Comparison of ENCODE assay signal across 1 cellular context in the genomic region with DNA sequence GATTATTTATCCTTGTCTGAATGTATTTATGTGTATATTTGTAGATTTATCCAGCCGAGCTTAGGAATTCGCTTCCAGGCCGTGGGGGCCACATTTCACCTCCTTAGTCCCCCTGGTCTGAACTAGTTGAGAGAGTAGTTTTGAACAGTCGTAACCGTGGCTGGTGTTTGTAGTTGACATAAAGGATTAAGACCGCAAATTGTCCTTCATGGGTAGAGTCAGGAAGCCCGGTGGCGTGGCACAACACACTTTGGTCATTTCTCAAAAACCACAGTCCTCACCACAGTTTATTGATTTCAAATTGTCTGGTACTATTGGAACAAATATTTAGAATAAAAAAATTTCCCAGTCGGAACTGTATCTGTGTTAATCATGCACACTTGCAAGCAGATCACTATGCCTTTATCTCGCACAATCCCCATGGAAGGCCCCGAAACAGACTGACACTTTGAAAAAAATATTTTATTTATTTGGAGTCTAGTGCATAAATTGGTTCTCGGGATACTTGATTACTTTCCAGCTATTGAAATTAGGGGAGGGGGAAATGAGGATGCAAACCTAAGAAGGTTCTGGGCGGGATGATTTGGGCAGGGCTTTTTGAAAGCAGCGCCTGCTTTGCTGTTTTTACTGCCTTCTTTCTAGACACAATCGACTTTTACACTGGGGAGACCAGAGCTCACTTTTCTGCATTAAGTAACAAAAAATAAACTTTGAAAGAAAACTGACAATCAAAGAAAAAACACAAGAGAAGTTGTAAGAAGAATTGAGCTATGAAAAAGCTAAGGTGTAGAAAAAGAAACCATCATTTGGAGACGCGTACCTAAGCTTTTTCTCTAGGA.
A peak's percentile ranks its signal among the peaks of the same experiment; 100 is the strongest.
TF ChIP-seq lines count a peak whose summit lies in the region.

No MANE protein-coding gene starts in this region.

TF ChIP-seq in HepG2, 621 proteins besides CTCF, POLR2A, EP300 and RAD21 (continued from another document and continues in another):
- TF ChIP-seq, protein P1, sequence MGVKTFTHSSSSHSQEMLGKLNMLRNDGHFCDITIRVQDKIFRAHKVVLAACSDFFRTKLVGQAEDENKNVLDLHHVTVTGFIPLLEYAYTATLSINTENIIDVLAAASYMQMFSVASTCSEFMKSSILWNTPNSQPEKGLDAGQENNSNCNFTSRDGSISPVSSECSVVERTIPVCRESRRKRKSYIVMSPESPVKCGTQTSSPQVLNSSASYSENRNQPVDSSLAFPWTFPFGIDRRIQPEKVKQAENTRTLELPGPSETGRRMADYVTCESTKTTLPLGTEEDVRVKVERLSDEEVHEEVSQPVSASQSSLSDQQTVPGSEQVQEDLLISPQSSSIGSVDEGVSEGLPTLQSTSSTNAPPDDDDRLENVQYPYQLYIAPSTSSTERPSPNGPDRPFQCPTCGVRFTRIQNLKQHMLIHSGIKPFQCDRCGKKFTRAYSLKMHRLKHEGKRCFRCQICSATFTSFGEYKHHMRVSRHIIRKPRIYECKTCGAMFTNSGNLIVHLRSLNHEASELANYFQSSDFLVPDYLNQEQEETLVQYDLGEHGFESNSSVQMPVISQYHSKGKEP (CRISPR knock-in tag; IDR thresholded peaks at IDR 0.05) = no peak
- TF ChIP-seq ZNF672 (CRISPR knock-in tag; IDR thresholded peaks at IDR 0.05) (no peak), RARA (CRISPR knock-in tag; IDR thresholded peaks at IDR 0.05) (peak; percentile 45), ZFP1 (CRISPR knock-in tag; IDR thresholded peaks at IDR 0.05) (no peak), NFYB (CRISPR knock-in tag; IDR thresholded peaks at IDR 0.05) (no peak), ATF3 (CRISPR knock-in tag; IDR thresholded peaks at IDR 0.05) (no peak), MTA1 (CRISPR knock-in tag; IDR thresholded peaks at IDR 0.05; ENCODE audit: borderline replicate concordance) (no peak), ZMYM3 (CRISPR knock-in tag; IDR thresholded peaks at IDR 0.05) (no peak), ZNF841 (CRISPR knock-in tag; IDR thresholded peaks at IDR 0.05; ENCODE audit: borderline replicate concordance) (no peak), ZNF230 (CRISPR knock-in tag; IDR thresholded peaks at IDR 0.05) (no peak), ZNF83 (CRISPR knock-in tag; IDR thresholded peaks at IDR 0.05; ENCODE audit: borderline replicate concordance) (no peak), ZNF335 (CRISPR knock-in tag; IDR thresholded peaks at IDR 0.05) (no peak), TBX2 (CRISPR knock-in tag; IDR thresholded peaks at IDR 0.05; ENCODE audit: borderline replicate concordance) (peak; percentile 77), KDM6A (CRISPR knock-in tag; IDR thresholded peaks at IDR 0.05; ENCODE audit: low read depth) (no peak), ZNF619 (CRISPR knock-in tag; IDR thresholded peaks at IDR 0.05) (no peak), FOXC1 (CRISPR knock-in tag; IDR thresholded peaks at IDR 0.05; ENCODE audit: borderline replicate concordance) (no peak), HHEX (CRISPR knock-in tag; IDR thresholded peaks at IDR 0.05) (peak; percentile 62; the same call in 1 of the 2 replicates), ZNF24 (IDR thresholded peaks at IDR 0.05) (no peak), ZNF431 (CRISPR knock-in tag; IDR thresholded peaks at IDR 0.05; ENCODE audit: borderline replicate concordance, low read depth) (no peak), KMT2B (CRISPR knock-in tag; IDR thresholded peaks at IDR 0.05) (no peak), HNF4G (IDR thresholded peaks at IDR 0.05; ENCODE audit: borderline replicate concordance, low read depth, low read length) (no peak), HNF4G (CRISPR knock-in tag; IDR thresholded peaks at IDR 0.05; ENCODE audit: borderline replicate concordance, low read depth) (no peak), STAT6 (CRISPR knock-in tag; IDR thresholded peaks at IDR 0.05; ENCODE audit: borderline replicate concordance) (no peak), DNMT3B (CRISPR knock-in tag; conservative IDR thresholded peaks at IDR 0.05) (no peak), GATA4 (IDR thresholded peaks at IDR 0.05; ENCODE audit: borderline replicate concordance, low read depth) (peak; percentile 46; the same call in 1 of the 2 replicates)
- TF ChIP-seq, protein P2, sequence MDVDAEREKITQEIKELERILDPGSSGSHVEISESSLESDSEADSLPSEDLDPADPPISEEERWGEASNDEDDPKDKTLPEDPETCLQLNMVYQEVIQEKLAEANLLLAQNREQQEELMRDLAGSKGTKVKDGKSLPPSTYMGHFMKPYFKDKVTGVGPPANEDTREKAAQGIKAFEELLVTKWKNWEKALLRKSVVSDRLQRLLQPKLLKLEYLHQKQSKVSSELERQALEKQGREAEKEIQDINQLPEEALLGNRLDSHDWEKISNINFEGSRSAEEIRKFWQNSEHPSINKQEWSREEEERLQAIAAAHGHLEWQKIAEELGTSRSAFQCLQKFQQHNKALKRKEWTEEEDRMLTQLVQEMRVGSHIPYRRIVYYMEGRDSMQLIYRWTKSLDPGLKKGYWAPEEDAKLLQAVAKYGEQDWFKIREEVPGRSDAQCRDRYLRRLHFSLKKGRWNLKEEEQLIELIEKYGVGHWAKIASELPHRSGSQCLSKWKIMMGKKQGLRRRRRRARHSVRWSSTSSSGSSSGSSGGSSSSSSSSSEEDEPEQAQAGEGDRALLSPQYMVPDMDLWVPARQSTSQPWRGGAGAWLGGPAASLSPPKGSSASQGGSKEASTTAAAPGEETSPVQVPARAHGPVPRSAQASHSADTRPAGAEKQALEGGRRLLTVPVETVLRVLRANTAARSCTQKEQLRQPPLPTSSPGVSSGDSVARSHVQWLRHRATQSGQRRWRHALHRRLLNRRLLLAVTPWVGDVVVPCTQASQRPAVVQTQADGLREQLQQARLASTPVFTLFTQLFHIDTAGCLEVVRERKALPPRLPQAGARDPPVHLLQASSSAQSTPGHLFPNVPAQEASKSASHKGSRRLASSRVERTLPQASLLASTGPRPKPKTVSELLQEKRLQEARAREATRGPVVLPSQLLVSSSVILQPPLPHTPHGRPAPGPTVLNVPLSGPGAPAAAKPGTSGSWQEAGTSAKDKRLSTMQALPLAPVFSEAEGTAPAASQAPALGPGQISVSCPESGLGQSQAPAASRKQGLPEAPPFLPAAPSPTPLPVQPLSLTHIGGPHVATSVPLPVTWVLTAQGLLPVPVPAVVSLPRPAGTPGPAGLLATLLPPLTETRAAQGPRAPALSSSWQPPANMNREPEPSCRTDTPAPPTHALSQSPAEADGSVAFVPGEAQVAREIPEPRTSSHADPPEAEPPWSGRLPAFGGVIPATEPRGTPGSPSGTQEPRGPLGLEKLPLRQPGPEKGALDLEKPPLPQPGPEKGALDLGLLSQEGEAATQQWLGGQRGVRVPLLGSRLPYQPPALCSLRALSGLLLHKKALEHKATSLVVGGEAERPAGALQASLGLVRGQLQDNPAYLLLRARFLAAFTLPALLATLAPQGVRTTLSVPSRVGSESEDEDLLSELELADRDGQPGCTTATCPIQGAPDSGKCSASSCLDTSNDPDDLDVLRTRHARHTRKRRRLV (CRISPR knock-in tag; IDR thresholded peaks at IDR 0.05) = no peak
- TF ChIP-seq, protein P3, sequence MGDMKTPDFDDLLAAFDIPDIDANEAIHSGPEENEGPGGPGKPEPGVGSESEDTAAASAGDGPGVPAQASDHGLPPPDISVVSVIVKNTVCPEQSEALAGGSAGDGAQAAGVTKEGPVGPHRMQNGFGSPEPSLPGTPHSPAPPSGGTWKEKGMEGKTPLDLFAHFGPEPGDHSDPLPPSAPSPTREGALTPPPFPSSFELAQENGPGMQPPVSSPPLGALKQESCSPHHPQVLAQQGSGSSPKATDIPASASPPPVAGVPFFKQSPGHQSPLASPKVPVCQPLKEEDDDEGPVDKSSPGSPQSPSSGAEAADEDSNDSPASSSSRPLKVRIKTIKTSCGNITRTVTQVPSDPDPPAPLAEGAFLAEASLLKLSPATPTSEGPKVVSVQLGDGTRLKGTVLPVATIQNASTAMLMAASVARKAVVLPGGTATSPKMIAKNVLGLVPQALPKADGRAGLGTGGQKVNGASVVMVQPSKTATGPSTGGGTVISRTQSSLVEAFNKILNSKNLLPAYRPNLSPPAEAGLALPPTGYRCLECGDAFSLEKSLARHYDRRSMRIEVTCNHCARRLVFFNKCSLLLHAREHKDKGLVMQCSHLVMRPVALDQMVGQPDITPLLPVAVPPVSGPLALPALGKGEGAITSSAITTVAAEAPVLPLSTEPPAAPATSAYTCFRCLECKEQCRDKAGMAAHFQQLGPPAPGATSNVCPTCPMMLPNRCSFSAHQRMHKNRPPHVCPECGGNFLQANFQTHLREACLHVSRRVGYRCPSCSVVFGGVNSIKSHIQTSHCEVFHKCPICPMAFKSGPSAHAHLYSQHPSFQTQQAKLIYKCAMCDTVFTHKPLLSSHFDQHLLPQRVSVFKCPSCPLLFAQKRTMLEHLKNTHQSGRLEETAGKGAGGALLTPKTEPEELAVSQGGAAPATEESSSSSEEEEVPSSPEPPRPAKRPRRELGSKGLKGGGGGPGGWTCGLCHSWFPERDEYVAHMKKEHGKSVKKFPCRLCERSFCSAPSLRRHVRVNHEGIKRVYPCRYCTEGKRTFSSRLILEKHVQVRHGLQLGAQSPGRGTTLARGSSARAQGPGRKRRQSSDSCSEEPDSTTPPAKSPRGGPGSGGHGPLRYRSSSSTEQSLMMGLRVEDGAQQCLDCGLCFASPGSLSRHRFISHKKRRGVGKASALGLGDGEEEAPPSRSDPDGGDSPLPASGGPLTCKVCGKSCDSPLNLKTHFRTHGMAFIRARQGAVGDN (CRISPR knock-in tag; IDR thresholded peaks at IDR 0.05) = no peak
- TF ChIP-seq, protein P4, sequence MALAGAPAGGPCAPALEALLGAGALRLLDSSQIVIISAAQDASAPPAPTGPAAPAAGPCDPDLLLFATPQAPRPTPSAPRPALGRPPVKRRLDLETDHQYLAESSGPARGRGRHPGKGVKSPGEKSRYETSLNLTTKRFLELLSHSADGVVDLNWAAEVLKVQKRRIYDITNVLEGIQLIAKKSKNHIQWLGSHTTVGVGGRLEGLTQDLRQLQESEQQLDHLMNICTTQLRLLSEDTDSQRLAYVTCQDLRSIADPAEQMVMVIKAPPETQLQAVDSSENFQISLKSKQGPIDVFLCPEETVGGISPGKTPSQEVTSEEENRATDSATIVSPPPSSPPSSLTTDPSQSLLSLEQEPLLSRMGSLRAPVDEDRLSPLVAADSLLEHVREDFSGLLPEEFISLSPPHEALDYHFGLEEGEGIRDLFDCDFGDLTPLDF (CRISPR knock-in tag; IDR thresholded peaks at IDR 0.05) = no peak
- TF ChIP-seq, protein P5, sequence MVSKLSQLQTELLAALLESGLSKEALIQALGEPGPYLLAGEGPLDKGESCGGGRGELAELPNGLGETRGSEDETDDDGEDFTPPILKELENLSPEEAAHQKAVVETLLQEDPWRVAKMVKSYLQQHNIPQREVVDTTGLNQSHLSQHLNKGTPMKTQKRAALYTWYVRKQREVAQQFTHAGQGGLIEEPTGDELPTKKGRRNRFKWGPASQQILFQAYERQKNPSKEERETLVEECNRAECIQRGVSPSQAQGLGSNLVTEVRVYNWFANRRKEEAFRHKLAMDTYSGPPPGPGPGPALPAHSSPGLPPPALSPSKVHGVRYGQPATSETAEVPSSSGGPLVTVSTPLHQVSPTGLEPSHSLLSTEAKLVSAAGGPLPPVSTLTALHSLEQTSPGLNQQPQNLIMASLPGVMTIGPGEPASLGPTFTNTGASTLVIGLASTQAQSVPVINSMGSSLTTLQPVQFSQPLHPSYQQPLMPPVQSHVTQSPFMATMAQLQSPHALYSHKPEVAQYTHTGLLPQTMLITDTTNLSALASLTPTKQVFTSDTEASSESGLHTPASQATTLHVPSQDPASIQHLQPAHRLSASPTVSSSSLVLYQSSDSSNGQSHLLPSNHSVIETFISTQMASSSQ (IDR thresholded peaks at IDR 0.05; ENCODE audit: low read depth) = peak; percentile 64
- TF ChIP-seq, protein P5 (CRISPR knock-in tag; IDR thresholded peaks at IDR 0.05; ENCODE audit: borderline replicate concordance) = no peak
- TF ChIP-seq, protein P6, sequence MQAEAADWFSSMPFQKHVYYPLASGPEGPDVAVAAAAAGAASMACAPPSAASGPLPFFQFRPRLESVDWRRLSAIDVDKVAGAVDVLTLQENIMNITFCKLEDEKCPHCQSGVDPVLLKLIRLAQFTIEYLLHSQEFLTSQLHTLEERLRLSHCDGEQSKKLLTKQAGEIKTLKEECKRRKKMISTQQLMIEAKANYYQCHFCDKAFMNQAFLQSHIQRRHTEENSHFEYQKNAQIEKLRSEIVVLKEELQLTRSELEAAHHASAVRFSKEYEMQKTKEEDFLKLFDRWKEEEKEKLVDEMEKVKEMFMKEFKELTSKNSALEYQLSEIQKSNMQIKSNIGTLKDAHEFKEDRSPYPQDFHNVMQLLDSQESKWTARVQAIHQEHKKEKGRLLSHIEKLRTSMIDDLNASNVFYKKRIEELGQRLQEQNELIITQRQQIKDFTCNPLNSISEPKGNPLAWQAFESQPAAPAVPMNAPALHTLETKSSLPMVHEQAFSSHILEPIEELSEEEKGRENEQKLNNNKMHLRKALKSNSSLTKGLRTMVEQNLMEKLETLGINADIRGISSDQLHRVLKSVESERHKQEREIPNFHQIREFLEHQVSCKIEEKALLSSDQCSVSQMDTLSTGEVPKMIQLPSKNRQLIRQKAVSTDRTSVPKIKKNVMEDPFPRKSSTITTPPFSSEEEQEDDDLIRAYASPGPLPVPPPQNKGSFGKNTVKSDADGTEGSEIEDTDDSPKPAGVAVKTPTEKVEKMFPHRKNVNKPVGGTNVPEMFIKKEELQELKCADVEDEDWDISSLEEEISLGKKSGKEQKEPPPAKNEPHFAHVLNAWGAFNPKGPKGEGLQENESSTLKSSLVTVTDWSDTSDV (CRISPR knock-in tag; IDR thresholded peaks at IDR 0.05) = no peak
